In the genomic region with DNA sequence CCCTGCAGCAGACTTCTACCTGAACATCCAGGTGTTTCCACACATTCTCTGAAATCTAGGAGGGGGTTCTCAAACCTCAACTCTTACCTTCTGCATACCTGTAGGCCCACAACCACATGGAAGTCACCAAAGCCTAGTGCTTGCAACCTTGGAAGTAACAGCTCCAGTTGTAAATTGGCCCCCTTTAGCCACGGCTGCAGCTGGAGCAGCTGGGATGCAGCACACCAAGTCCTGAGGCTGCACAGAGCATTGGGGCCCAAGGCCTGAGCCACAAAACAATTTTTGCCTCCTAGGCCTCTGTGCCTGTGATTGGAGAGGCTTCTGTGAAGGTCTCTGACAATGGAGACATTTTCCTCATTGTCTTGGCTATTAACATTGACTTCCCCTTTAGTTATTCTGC, we compare ENCODE assay signal across 40 cellular contexts.
"Had no signal": no experiment of that assay in that cellular context is flagged by ENCODE, and none has a peak within 500 bp of the region (broad histone marks: within the 10 kb centered on the region; RNA-seq: fewer than 3 reads in every experiment).

No MANE protein-coding gene starts in this region.

- H3K27me3 ChIP-seq: adrenal gland, ascending aorta, body of pancreas, brain microvascular endothelial cell, breast epithelium, cardiac muscle cell had no signal

- H3K4me3 ChIP-seq: adrenal gland, ascending aorta, body of pancreas, breast epithelium, cardiac muscle cell had no signal

- H3K4me1 Mint-ChIP-seq: activated naive CD4-positive, alpha-beta T cell treated with anti-CD3 and anti-CD28 coated beads, Interleukin-2, amount 10 ng/mL, durations not matched to agents 7 days and 5 days; activated naive CD4-positive, alpha-beta T cell treated with anti-CD3 and anti-CD28 coated beads, Interleukin-2, amount 50 U/mL, for 24 hours; activated naive CD8-positive, alpha-beta T cell treated with anti-CD3 and anti-CD28 coated beads for 36 hours; activated naive CD8-positive, alpha-beta T cell treated with anti-CD3 and anti-CD28 coated beads, Interleukin-2, amount 10 ng/mL, durations not matched to agents 7 days and 5 days; activated naive CD8-positive, alpha-beta T cell treated with anti-CD3 and anti-CD28 coated beads, Interleukin-2, amount 50 U/mL, for 24 hours; activated T-helper 17 cell treated with anti-CD3 and anti-CD28 coated beads, Interleukin-2, amount 50 U/mL, for 72 hours; brain; central memory CD8-positive, alpha-beta T cell had no signal

- DNase-seq: activated effector memory CD4-positive, alpha-beta T cell treated with anti-CD3 and anti-CD28 coated beads, Interleukin-2, amount 50 U/mL, for 16 hours; activated effector memory CD4-positive, alpha-beta T cell treated with Interleukin-2 at 50 U/mL for 16 hours; activated gamma-delta T cell; activated gamma-delta T cell treated with Interleukin-2 at 50 U/mL for 16 hours; activated naive CD4-positive, alpha-beta T cell; activated naive CD4-positive, alpha-beta T cell treated with anti-CD3 and anti-CD28 coated beads for 36 hours; activated naive CD4-positive, alpha-beta T cell treated with anti-CD3 and anti-CD28 coated beads, Interleukin-2, amount 10 ng/mL, durations not matched to agents 7 days and 5 days; activated naive CD4-positive, alpha-beta T cell treated with anti-CD3 and anti-CD28 coated beads, Interleukin-2, amount 50 U/mL, for 16 hours; activated naive CD4-positive, alpha-beta T cell treated with Interleukin-2 at 50 U/mL for 16 hours; activated naive CD8-positive, alpha-beta T cell treated with anti-CD3 and anti-CD28 coated beads for 36 hours; activated naive CD8-positive, alpha-beta T cell treated with anti-CD3 and anti-CD28 coated beads, Interleukin-2, amount 10 ng/mL, durations not matched to agents 7 days and 5 days; activated naive CD8-positive, alpha-beta T cell treated with anti-CD3 and anti-CD28 coated beads, Interleukin-2, amount 50 U/mL, for 24 hours; activated T-cell treated with anti-CD3 and anti-CD28 coated beads, Interleukin-2, amount 50 U/mL, for 1 hour; activated T-cell treated with anti-CD3 and anti-CD28 coated beads, Interleukin-2, amount 50 U/mL, for 24 hours; activated T-cell treated with anti-CD3 and anti-CD28 coated beads, Interleukin-2, amount 50 U/mL, for 4 hours; activated T-cell treated with anti-CD3 and anti-CD28 coated beads, Interleukin-2, amount 50 U/mL, for 48 hours; activated T-cell treated with anti-CD3 and anti-CD28 coated beads, Interleukin-2, amount 50 U/mL, for 72 hours; adrenal gland; amniotic stem cell; amygdala; anterior cingulate cortex; aorta; body of pancreas; brain microvascular endothelial cell; caudate nucleus; central memory CD4-positive, alpha-beta T cell; cerebellar nuclear complex had no signal

- H3K27me3 Mint-ChIP-seq: activated naive CD4-positive, alpha-beta T cell treated with anti-CD3 and anti-CD28 coated beads, Interleukin-2, amount 10 ng/mL, durations not matched to agents 7 days and 5 days; activated naive CD4-positive, alpha-beta T cell treated with anti-CD3 and anti-CD28 coated beads, Interleukin-2, amount 50 U/mL, for 24 hours; activated naive CD8-positive, alpha-beta T cell; activated naive CD8-positive, alpha-beta T cell treated with anti-CD3 and anti-CD28 coated beads for 36 hours; activated naive CD8-positive, alpha-beta T cell treated with anti-CD3 and anti-CD28 coated beads, Interleukin-2, amount 10 ng/mL, durations not matched to agents 7 days and 5 days; activated naive CD8-positive, alpha-beta T cell treated with anti-CD3 and anti-CD28 coated beads, Interleukin-2, amount 50 U/mL, for 24 hours; activated T-cell treated with anti-CD3 and anti-CD28 coated beads, Interleukin-2, amount 50 U/mL, for 24 hours; activated T-helper 17 cell treated with anti-CD3 and anti-CD28 coated beads, Interleukin-2, amount 50 U/mL, for 72 hours; brain; central memory CD8-positive, alpha-beta T cell had no signal

- ATAC-seq: activated naive CD4-positive, alpha-beta T cell treated with anti-CD3 and anti-CD28 coated beads, Interleukin-2, amount 50 U/mL, for 72 hours; activated naive CD8-positive, alpha-beta T cell treated with anti-CD3 and anti-CD28 coated beads, Interleukin-2, amount 50 U/mL, for 24 hours; activated T-cell treated with anti-CD3 and anti-CD28 coated beads, Interleukin-2, amount 50 U/mL, for 4 hours; activated T-cell treated with anti-CD3 and anti-CD28 coated beads, Interleukin-2, amount 50 U/mL, for 72 hours; activated T-helper 17 cell treated with anti-CD3 and anti-CD28 coated beads, Interleukin-2, amount 50 U/mL, for 72 hours; body of pancreas had no signal

- H3K36me3 Mint-ChIP-seq: activated naive CD4-positive, alpha-beta T cell treated with anti-CD3 and anti-CD28 coated beads, Interleukin-2, amount 10 ng/mL, durations not matched to agents 7 days and 5 days; activated naive CD4-positive, alpha-beta T cell treated with anti-CD3 and anti-CD28 coated beads, Interleukin-2, amount 50 U/mL, for 24 hours; activated naive CD8-positive, alpha-beta T cell; activated naive CD8-positive, alpha-beta T cell treated with anti-CD3 and anti-CD28 coated beads for 36 hours; activated naive CD8-positive, alpha-beta T cell treated with anti-CD3 and anti-CD28 coated beads, Interleukin-2, amount 10 ng/mL, durations not matched to agents 7 days and 5 days; brain had no signal

- FAIRE-seq: astrocyte, bronchial epithelial cell had no signal

- H3K36me3 ChIP-seq: adrenal gland, ascending aorta, brain microvascular endothelial cell, breast epithelium, cardiac muscle cell had no signal

- H3K4me3 Mint-ChIP-seq: activated naive CD4-positive, alpha-beta T cell treated with anti-CD3 and anti-CD28 coated beads for 36 hours; activated naive CD4-positive, alpha-beta T cell treated with anti-CD3 and anti-CD28 coated beads, Interleukin-2, amount 10 ng/mL, durations not matched to agents 7 days and 5 days; activated naive CD4-positive, alpha-beta T cell treated with anti-CD3 and anti-CD28 coated beads, Interleukin-2, amount 50 U/mL, for 24 hours; activated naive CD8-positive, alpha-beta T cell; activated naive CD8-positive, alpha-beta T cell treated with anti-CD3 and anti-CD28 coated beads for 36 hours; activated naive CD8-positive, alpha-beta T cell treated with anti-CD3 and anti-CD28 coated beads, Interleukin-2, amount 10 ng/mL, durations not matched to agents 7 days and 5 days; activated naive CD8-positive, alpha-beta T cell treated with anti-CD3 and anti-CD28 coated beads, Interleukin-2, amount 50 U/mL, for 24 hours; activated T-cell treated with anti-CD3 and anti-CD28 coated beads, Interleukin-2, amount 50 U/mL, for 24 hours; activated T-cell treated with anti-CD3 and anti-CD28 coated beads, Interleukin-2, amount 50 U/mL, for 4 hours; activated T-cell treated with anti-CD3 and anti-CD28 coated beads, Interleukin-2, amount 50 U/mL, for 72 hours; activated T-helper 1 cell treated with anti-CD3 and anti-CD28 coated beads, Interleukin-12 subunit alpha, Interleukin-12 subunit beta, Interleukin-2, Interleukin-4 antibody, amounts not matched to agents 30 ng/mL and 10 ng/mL and 1 ng/mL, durations not matched to agents 14 hours and 24 hours and 36 hours; activated T-helper 17 cell treated with anti-CD3 and anti-CD28 coated beads, Interleukin-2, amount 50 U/mL, for 72 hours; brain; central memory CD8-positive, alpha-beta T cell had no signal

- H3K9me3 ChIP-seq: adrenal gland, body of pancreas, breast epithelium had no signal

- H3K4me1 ChIP-seq: adrenal gland, ascending aorta, body of pancreas, breast epithelium had no signal

- H3K27ac Mint-ChIP-seq: activated naive CD4-positive, alpha-beta T cell treated with anti-CD3 and anti-CD28 coated beads for 36 hours; activated naive CD4-positive, alpha-beta T cell treated with anti-CD3 and anti-CD28 coated beads, Interleukin-2, amount 10 ng/mL, durations not matched to agents 7 days and 5 days; activated naive CD4-positive, alpha-beta T cell treated with anti-CD3 and anti-CD28 coated beads, Interleukin-2, amount 50 U/mL, for 24 hours; activated naive CD4-positive, alpha-beta T cell treated with anti-CD3 and anti-CD28 coated beads, Interleukin-2, amount 50 U/mL, for 72 hours; activated naive CD8-positive, alpha-beta T cell; activated naive CD8-positive, alpha-beta T cell treated with anti-CD3 and anti-CD28 coated beads for 36 hours; activated naive CD8-positive, alpha-beta T cell treated with anti-CD3 and anti-CD28 coated beads, Interleukin-2, amount 10 ng/mL, durations not matched to agents 7 days and 5 days; activated naive CD8-positive, alpha-beta T cell treated with anti-CD3 and anti-CD28 coated beads, Interleukin-2, amount 50 U/mL, for 24 hours; activated T-cell treated with anti-CD3 and anti-CD28 coated beads, Interleukin-2, amount 50 U/mL, for 24 hours; activated T-cell treated with anti-CD3 and anti-CD28 coated beads, Interleukin-2, amount 50 U/mL, for 72 hours; activated T-helper 1 cell treated with anti-CD3 and anti-CD28 coated beads, Interleukin-12 subunit alpha, Interleukin-12 subunit beta, Interleukin-2, Interleukin-4 antibody, amounts not matched to agents 30 ng/mL and 10 ng/mL and 1 ng/mL, durations not matched to agents 14 hours and 24 hours and 36 hours; activated T-helper 17 cell treated with anti-CD3 and anti-CD28 coated beads, Interleukin-2, amount 50 U/mL, for 72 hours; activated T-helper 2 cell treated with anti-CD3 and anti-CD28 coated beads, Interferon-gamma antibody, Interleukin-2, Interleukin-4, amounts not matched to agents 10 μg/mL and 5 μg/mL and 100 μg/mL, durations not matched to agents 14 hours and 24 hours and 36 hours; brain had no signal

- H3K9me3 Mint-ChIP-seq: activated T-helper 1 cell treated with anti-CD3 and anti-CD28 coated beads, Interleukin-12 subunit alpha, Interleukin-12 subunit beta, Interleukin-2, Interleukin-4 antibody, amounts not matched to agents 30 ng/mL and 10 ng/mL and 1 ng/mL, durations not matched to agents 14 hours and 24 hours and 36 hours had no signal

- H3K27ac ChIP-seq: adrenal gland, ascending aorta, body of pancreas, brain microvascular endothelial cell, breast epithelium, cardiac muscle cell had no signal
